In the genomic region with DNA sequence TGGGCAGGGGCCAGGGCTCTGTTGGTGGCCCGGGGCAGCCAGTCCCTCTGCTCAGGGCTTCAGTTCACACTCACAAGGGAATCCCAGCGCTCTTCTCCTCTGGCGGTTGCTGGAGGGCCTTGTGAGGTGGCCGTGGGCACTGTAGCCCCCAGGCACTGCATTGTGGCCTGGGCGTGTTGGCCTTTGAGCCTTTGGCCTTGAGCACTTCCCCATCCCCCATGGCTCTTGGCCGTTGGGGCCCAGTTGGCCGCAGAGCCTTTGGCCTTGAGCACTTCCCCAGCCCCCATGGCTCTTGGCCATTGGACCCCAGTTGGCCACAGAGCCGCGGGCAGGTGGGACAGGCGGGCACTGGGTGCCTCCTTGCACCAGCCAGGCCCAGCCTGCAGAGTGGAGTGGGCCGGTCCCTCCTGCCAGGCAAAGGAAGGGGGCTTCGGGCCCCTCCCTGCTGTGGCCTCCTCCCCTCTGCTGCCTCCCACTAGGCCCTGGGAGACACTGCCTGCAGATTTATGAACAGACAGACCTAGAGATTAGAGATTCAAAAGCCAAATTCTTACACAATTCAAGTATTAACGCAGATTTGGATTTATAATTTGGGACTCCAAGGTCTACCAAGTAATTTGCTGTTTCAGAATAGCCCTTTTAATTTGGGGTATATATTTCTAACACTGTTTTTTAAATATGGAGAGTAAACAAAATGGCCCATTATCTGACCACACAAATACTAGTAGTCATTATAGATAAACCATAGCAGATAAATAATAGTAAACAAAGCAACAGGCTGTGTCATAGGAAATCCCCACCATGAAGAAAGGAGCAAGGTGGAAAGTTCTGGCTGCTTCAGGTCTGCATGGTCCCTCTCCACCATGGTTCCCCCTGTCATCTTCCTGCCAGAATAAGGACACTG, we compare ENCODE assay signal across 1 cellular context.
TF ChIP-seq lines count a peak whose summit lies in the region.

No MANE protein-coding gene starts in this region.

TF ChIP-seq in HEK293, 187 proteins besides CTCF, POLR2A, EP300 and RAD21 (continues in another document):
- TF ChIP-seq KLF9 (tag by site-specific recombination; IDR thresholded peaks at IDR 0.05; ENCODE audit: low read depth) = no peak
- TF ChIP-seq, protein P1, sequence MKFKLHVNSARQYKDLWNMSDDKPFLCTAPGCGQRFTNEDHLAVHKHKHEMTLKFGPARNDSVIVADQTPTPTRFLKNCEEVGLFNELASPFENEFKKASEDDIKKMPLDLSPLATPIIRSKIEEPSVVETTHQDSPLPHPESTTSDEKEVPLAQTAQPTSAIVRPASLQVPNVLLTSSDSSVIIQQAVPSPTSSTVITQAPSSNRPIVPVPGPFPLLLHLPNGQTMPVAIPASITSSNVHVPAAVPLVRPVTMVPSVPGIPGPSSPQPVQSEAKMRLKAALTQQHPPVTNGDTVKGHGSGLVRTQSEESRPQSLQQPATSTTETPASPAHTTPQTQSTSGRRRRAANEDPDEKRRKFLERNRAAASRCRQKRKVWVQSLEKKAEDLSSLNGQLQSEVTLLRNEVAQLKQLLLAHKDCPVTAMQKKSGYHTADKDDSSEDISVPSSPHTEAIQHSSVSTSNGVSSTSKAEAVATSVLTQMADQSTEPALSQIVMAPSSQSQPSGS (tag by site-specific recombination; IDR thresholded peaks at IDR 0.05; ENCODE audit: low read depth) = no peak
- TF ChIP-seq ZNF837 (tag by site-specific recombination; IDR thresholded peaks at IDR 0.05) = no peak
- TF ChIP-seq HOXC10 (CRISPR knock-in tag; IDR thresholded peaks at IDR 0.05) = no peak
- TF ChIP-seq, protein P2, sequence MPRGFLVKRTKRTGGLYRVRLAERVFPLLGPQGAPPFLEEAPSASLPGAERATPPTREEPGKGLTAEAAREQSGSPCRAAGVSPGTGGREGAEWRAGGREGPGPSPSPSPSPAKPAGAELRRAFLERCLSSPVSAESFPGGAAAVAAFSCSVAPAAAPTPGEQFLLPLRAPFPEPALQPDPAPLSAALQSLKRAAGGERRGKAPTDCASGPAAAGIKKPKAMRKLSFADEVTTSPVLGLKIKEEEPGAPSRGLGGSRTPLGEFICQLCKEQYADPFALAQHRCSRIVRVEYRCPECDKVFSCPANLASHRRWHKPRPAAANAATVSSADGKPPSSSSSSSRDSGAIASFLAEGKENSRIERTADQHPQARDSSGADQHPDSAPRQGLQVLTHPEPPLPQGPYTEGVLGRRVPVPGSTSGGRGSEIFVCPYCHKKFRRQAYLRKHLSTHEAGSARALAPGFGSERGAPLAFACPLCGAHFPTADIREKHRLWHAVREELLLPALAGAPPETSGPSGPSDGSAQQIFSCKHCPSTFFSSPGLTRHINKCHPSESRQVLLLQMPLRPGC (tag by site-specific recombination; IDR thresholded peaks at IDR 0.05) = no peak
- no peak for TF ChIP-seq ZNF132 (tag by site-specific recombination; IDR thresholded peaks at IDR 0.05; ENCODE audit: borderline replicate concordance)
- no peak for TF ChIP-seq ZNF211 (tag by site-specific recombination; IDR thresholded peaks at IDR 0.05; ENCODE audit: low read depth)
- no peak for TF ChIP-seq ZNF777 (tag by site-specific recombination; IDR thresholded peaks at IDR 0.05; ENCODE audit: borderline replicate concordance)
- no peak for TF ChIP-seq ZNF169 (tag by site-specific recombination; IDR thresholded peaks at IDR 0.05)
- no peak for TF ChIP-seq ZNF121 (tag by site-specific recombination; IDR thresholded peaks at IDR 0.05)
- no peak for TF ChIP-seq HOXA7 (CRISPR knock-in tag; IDR thresholded peaks at IDR 0.05; ENCODE audit: borderline replicate concordance)
- TF ChIP-seq ZBTB8A (tag by site-specific recombination; IDR thresholded peaks at IDR 0.05) = no peak
- no peak for TF ChIP-seq ZNF23 (tag by site-specific recombination; IDR thresholded peaks at IDR 0.05; ENCODE audit: borderline replicate concordance)
- no peak for TF ChIP-seq ZNF629 (tag by site-specific recombination; IDR thresholded peaks at IDR 0.05)
- TF ChIP-seq, protein P3, sequence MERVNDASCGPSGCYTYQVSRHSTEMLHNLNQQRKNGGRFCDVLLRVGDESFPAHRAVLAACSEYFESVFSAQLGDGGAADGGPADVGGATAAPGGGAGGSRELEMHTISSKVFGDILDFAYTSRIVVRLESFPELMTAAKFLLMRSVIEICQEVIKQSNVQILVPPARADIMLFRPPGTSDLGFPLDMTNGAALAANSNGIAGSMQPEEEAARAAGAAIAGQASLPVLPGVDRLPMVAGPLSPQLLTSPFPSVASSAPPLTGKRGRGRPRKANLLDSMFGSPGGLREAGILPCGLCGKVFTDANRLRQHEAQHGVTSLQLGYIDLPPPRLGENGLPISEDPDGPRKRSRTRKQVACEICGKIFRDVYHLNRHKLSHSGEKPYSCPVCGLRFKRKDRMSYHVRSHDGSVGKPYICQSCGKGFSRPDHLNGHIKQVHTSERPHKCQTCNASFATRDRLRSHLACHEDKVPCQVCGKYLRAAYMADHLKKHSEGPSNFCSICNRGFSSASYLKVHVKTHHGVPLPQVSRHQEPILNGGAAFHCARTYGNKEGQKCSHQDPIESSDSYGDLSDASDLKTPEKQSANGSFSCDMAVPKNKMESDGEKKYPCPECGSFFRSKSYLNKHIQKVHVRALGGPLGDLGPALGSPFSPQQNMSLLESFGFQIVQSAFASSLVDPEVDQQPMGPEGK (tag by site-specific recombination; IDR thresholded peaks at IDR 0.05) = peak; percentile 53; the same call in 1 of the 2 replicates
- no peak for TF ChIP-seq ZFP69B (tag by site-specific recombination; IDR thresholded peaks at IDR 0.05)
- TF ChIP-seq WT1 (tag by site-specific recombination; IDR thresholded peaks at IDR 0.05) = no peak
- no peak for TF ChIP-seq RBAK (tag by site-specific recombination; IDR thresholded peaks at IDR 0.05)
- no peak for TF ChIP-seq ZNF624 (tag by site-specific recombination; IDR thresholded peaks at IDR 0.05)
- TF ChIP-seq, protein P4, sequence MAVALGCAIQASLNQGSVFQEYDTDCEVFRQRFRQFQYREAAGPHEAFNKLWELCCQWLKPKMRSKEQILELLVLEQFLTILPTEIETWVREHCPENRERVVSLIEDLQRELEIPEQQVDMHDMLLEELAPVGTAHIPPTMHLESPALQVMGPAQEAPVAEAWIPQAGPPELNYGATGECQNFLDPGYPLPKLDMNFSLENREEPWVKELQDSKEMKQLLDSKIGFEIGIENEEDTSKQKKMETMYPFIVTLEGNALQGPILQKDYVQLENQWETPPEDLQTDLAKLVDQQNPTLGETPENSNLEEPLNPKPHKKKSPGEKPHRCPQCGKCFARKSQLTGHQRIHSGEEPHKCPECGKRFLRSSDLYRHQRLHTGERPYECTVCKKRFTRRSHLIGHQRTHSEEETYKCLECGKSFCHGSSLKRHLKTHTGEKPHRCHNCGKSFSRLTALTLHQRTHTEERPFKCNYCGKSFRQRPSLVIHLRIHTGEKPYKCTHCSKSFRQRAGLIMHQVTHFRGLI (tag by site-specific recombination; IDR thresholded peaks at IDR 0.05) = no peak
- TF ChIP-seq, protein P5, sequence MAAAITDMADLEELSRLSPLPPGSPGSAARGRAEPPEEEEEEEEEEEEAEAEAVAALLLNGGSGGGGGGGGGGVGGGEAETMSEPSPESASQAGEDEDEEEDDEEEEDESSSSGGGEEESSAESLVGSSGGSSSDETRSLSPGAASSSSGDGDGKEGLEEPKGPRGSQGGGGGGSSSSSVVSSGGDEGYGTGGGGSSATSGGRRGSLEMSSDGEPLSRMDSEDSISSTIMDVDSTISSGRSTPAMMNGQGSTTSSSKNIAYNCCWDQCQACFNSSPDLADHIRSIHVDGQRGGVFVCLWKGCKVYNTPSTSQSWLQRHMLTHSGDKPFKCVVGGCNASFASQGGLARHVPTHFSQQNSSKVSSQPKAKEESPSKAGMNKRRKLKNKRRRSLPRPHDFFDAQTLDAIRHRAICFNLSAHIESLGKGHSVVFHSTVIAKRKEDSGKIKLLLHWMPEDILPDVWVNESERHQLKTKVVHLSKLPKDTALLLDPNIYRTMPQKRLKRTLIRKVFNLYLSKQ (tag by site-specific recombination; IDR thresholded peaks at IDR 0.05; ENCODE audit: borderline replicate concordance) = no peak
- TF ChIP-seq MZF1 (tag by site-specific recombination; IDR thresholded peaks at IDR 0.05; ENCODE audit: borderline replicate concordance) = no peak
- TF ChIP-seq ZNF114 (tag by site-specific recombination; IDR thresholded peaks at IDR 0.05) = no peak
- TF ChIP-seq ZNF530 (tag by site-specific recombination; IDR thresholded peaks at IDR 0.05; ENCODE audit: low read depth) = no peak
- TF ChIP-seq ZNF292 (tag by site-specific recombination; IDR thresholded peaks at IDR 0.05; ENCODE audit: borderline replicate concordance, low read depth) = no peak
- TF ChIP-seq ZNF560 (tag by site-specific recombination; IDR thresholded peaks at IDR 0.05; ENCODE audit: borderline replicate concordance) = no peak
- TF ChIP-seq, protein P6, sequence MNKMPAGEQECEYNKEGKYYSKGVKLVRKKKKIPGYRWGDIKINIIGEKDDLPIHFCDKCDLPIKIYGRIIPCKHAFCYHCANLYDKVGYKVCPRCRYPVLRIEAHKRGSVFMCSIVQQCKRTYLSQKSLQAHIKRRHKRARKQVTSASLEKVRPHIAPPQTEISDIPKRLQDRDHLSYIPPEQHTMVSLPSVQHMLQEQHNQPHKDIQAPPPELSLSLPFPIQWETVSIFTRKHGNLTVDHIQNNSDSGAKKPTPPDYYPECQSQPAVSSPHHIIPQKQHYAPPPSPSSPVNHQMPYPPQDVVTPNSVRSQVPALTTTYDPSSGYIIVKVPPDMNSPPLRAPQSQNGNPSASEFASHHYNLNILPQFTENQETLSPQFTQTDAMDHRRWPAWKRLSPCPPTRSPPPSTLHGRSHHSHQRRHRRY (tag by site-specific recombination; IDR thresholded peaks at IDR 0.05) = no peak
- TF ChIP-seq EGR2 (tag by site-specific recombination; IDR thresholded peaks at IDR 0.05; ENCODE audit: low read depth) = 0 out of 2 replicates have a peak, but pooled peaks have one; percentile 19
- no peak for TF ChIP-seq ZFP37 (tag by site-specific recombination; IDR thresholded peaks at IDR 0.05)
- no peak for TF ChIP-seq ZNF391 (tag by site-specific recombination; IDR thresholded peaks at IDR 0.05; ENCODE audit: borderline replicate concordance, low read depth)
- no peak for TF ChIP-seq ZNF239 (tag by site-specific recombination; IDR thresholded peaks at IDR 0.05)
- TF ChIP-seq ZNF707 (tag by site-specific recombination; IDR thresholded peaks at IDR 0.05) = no peak
- TF ChIP-seq ZNF792 (tag by site-specific recombination; IDR thresholded peaks at IDR 0.05) = no peak
- no peak for TF ChIP-seq ZNF670 (tag by site-specific recombination; IDR thresholded peaks at IDR 0.05; ENCODE audit: low read depth)
- peak; percentile 40; the same call in 1 of the 2 replicates for TF ChIP-seq ZBTB48 (tag by site-specific recombination; IDR thresholded peaks at IDR 0.05)
- TF ChIP-seq, protein P7, sequence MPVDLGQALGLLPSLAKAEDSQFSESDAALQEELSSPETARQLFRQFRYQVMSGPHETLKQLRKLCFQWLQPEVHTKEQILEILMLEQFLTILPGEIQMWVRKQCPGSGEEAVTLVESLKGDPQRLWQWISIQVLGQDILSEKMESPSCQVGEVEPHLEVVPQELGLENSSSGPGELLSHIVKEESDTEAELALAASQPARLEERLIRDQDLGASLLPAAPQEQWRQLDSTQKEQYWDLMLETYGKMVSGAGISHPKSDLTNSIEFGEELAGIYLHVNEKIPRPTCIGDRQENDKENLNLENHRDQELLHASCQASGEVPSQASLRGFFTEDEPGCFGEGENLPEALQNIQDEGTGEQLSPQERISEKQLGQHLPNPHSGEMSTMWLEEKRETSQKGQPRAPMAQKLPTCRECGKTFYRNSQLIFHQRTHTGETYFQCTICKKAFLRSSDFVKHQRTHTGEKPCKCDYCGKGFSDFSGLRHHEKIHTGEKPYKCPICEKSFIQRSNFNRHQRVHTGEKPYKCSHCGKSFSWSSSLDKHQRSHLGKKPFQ (tag by site-specific recombination; IDR thresholded peaks at IDR 0.05) = peak; percentile 36; the same call in 1 of the 2 replicates
- no peak for TF ChIP-seq ZNF324 (tag by site-specific recombination; IDR thresholded peaks at IDR 0.05)
- no peak for TF ChIP-seq ZNF221 (tag by site-specific recombination; IDR thresholded peaks at IDR 0.05; ENCODE audit: borderline replicate concordance)
- no peak for TF ChIP-seq ZNF214 (tag by site-specific recombination; IDR thresholded peaks at IDR 0.05; ENCODE audit: borderline replicate concordance)
- no peak for TF ChIP-seq BCL11A (tag by site-specific recombination; IDR thresholded peaks at IDR 0.05; ENCODE audit: low read depth)
- TF ChIP-seq, protein P8, sequence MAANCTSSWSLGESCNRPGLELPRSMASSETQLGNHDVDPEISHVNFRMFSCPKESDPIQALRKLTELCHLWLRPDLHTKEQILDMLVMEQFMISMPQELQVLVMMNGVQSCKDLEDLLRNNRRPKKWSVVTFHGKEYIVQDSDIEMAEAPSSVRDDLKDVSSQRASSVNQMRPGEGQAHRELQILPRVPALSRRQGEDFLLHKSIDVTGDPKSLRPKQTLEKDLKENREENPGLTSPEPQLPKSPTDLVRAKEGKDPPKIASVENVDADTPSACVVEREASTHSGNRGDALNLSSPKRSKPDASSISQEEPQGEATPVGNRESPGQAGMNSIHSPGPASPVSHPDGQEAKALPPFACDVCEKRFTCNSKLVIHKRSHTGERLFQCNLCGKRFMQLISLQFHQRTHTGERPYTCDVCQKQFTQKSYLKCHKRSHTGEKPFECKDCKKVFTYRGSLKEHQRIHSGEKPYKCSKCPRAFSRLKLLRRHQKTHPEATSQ (tag by site-specific recombination; IDR thresholded peaks at IDR 0.05) = no peak
- TF ChIP-seq SCRT2 (tag by site-specific recombination; IDR thresholded peaks at IDR 0.05) = 0 out of 2 replicates have a peak, but pooled peaks have one; percentile 33
- peak; percentile 33; the same call in 1 of the 2 replicates for TF ChIP-seq GLIS2 (tag by site-specific recombination; IDR thresholded peaks at IDR 0.05)
- TF ChIP-seq, protein P9, sequence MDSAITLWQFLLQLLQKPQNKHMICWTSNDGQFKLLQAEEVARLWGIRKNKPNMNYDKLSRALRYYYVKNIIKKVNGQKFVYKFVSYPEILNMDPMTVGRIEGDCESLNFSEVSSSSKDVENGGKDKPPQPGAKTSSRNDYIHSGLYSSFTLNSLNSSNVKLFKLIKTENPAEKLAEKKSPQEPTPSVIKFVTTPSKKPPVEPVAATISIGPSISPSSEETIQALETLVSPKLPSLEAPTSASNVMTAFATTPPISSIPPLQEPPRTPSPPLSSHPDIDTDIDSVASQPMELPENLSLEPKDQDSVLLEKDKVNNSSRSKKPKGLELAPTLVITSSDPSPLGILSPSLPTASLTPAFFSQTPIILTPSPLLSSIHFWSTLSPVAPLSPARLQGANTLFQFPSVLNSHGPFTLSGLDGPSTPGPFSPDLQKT (IDR thresholded peaks at IDR 0.05; ENCODE audit: borderline replicate concordance, low read depth, low read length) = no peak
- no peak for TF ChIP-seq ZNF473 (tag by site-specific recombination; IDR thresholded peaks at IDR 0.05)
